In genomic region chr6:83371428-83371827, GRCh38 we compare ENCODE assay signal across 24 cellular contexts. TPM values are rescaled to one million over a fixed set of nuclear protein-coding genes. Genes with fewer than 3 reads are reported as not detected.
DNase-seq lines count a peak whose midpoint lies in the region; TF ChIP-seq lines count a peak whose summit lies in the region.
"Had no signal": no experiment of that assay in that cellular context is flagged by ENCODE, and none has a peak within 500 bp of the region (broad histone marks: within the 10 kb centered on the region; RNA-seq: fewer than 3 reads in every experiment).

No MANE protein-coding gene starts in this region.

- CTCF ChIA-PET in A673 (lab: Charles Lee) = no interaction called here

- TF ChIP-seq CTCF in A673 (conservative IDR thresholded peaks at IDR 0.05; ENCODE audit: low read depth, low read length) = no peak
- no peak for TF ChIP-seq CTCF in type B pancreatic cell (conservative IDR thresholded peaks at IDR 0.05)

- H3K27me3 Mint-ChIP-seq in activated naive CD8-positive, alpha-beta T cell treated with anti-CD3 and anti-CD28 coated beads for 36 hours = no peaks in the 10 kb centered on the region
- no peaks in the 10 kb centered on the region for H3K27me3 Mint-ChIP-seq in type B pancreatic cell
- H3K27me3 Mint-ChIP-seq: activated CD8-positive, alpha-beta T cell treated with anti-CD3 and anti-CD28 coated beads for 36 hours; activated T-cell treated with anti-CD3 and anti-CD28 coated beads, Interleukin-2, amount 50 U/mL, for 24 hours; CD4-positive, CD25-positive, alpha-beta regulatory T cell; memory B cell; natural killer cell treated with Interleukin-12 subunit alpha and Interleukin-12 subunit beta and Interleukin-15 and Interleukin-18, amount 100 ng/mL, for 72 hours had no signal

- no peak overlapping the region for H3K4me3 Mint-ChIP-seq in activated naive CD8-positive, alpha-beta T cell treated with anti-CD3 and anti-CD28 coated beads for 36 hours
- no peak overlapping the region for H3K4me3 Mint-ChIP-seq in type B pancreatic cell
- H3K4me3 Mint-ChIP-seq: activated CD8-positive, alpha-beta T cell treated with anti-CD3 and anti-CD28 coated beads for 36 hours; activated T-cell treated with anti-CD3 and anti-CD28 coated beads, Interleukin-2, amount 50 U/mL, for 24 hours; CD4-positive, CD25-positive, alpha-beta regulatory T cell; memory B cell; natural killer cell treated with Interleukin-12 subunit alpha and Interleukin-12 subunit beta and Interleukin-15 and Interleukin-18, amount 100 ng/mL, for 72 hours had no signal

- peak overlapping the region; percentile 95 for H3K27ac ChIP-seq in A673 (ENCODE audit: low read depth, low read length, poor library complexity, severe bottlenecking)
- H3K27ac ChIP-seq: 22Rv1, dorsolateral prefrontal cortex, esophagus muscularis mucosa, prostate gland, spleen had no signal

- H3K36me3 Mint-ChIP-seq in activated naive CD8-positive, alpha-beta T cell treated with anti-CD3 and anti-CD28 coated beads for 36 hours = no peaks in the 10 kb centered on the region
- H3K36me3 Mint-ChIP-seq in type B pancreatic cell = no peaks in the 10 kb centered on the region
- H3K36me3 Mint-ChIP-seq: CD4-positive, CD25-positive, alpha-beta regulatory T cell; memory B cell; natural killer cell treated with Interleukin-12 subunit alpha and Interleukin-12 subunit beta and Interleukin-15 and Interleukin-18, amount 100 ng/mL, for 72 hours had no signal

- no TSS peak for BruUV-seq in A673 (replicated peaks; lab: Mats Ljungman, UMichigan)

- peaks cover 13% of the 10 kb centered on the region for H3K36me3 ChIP-seq in A673 (ENCODE audit: insufficient read depth, low read length, poor library complexity, severe bottlenecking)
- H3K36me3 ChIP-seq: esophagus muscularis mucosa, prostate gland, spleen had no signal

- no peak overlapping the region for H3K4me3 ChIP-seq in A673 (ENCODE audit: low read depth, low read length, poor library complexity, severe bottlenecking)
- H3K4me3 ChIP-seq: dorsolateral prefrontal cortex, esophagus muscularis mucosa, prostate gland, spleen had no signal

- peaks cover 66% of the 10 kb centered on the region for H3K4me1 ChIP-seq in A673 (ENCODE audit: insufficient read depth, low read length, poor library complexity, severe bottlenecking)
- H3K4me1 ChIP-seq: prostate gland, spleen had no signal

- DNase-seq in A673 (ENCODE audit: low spot score) = no peak
- peak; percentile 28 for DNase-seq in NCI-H226
- DNase-seq in dermis blood vessel endothelial cell = peak; percentile 38
- DNase-seq in iris pigment epithelial cell (ENCODE audit: low read depth) = peak; percentile 82
- DNase-seq in HUDEP-2 (lab: John Stamatoyannopoulos, UW; ENCODE audit: unreplicated experiment in 76 of 76) = no peak
- DNase-seq in NCI-H69 (lab: John Stamatoyannopoulos, UW) = no peak
- DNase-seq in activated naive CD8-positive, alpha-beta T cell treated with anti-CD3 and anti-CD28 coated beads for 36 hours = no peak
- no peak for DNase-seq in type B pancreatic cell (ENCODE audit: extremely low spot score, unreplicated experiment)
- DNase-seq: activated CD8-positive, alpha-beta T cell treated with anti-CD3 and anti-CD28 coated beads for 36 hours; activated naive CD4-positive, alpha-beta T cell treated with anti-CD3 and anti-CD28 coated beads, Interleukin-2, amount 50 U/mL, for 16 hours; activated T-cell treated with anti-CD3 and anti-CD28 coated beads, Interleukin-2, amount 50 U/mL, for 24 hours; CD4-positive, CD25-positive, alpha-beta regulatory T cell; dorsolateral prefrontal cortex; KBM-7; MV-4-11; NCI-H2029; RPMI8226; spleen; stimulated activated CD4-positive, alpha-beta T cell treated with anti-CD3 and anti-CD28 coated beads, Interleukin-4, amount 100 ng/mL, for 4 hours had no signal

- no peaks in the 10 kb centered on the region for H3K4me1 Mint-ChIP-seq in activated naive CD8-positive, alpha-beta T cell treated with anti-CD3 and anti-CD28 coated beads for 36 hours
- no peaks in the 10 kb centered on the region for H3K4me1 Mint-ChIP-seq in type B pancreatic cell (ENCODE audit: unreplicated experiment)
- H3K4me1 Mint-ChIP-seq: CD4-positive, CD25-positive, alpha-beta regulatory T cell; memory B cell had no signal

- intact Hi-C loops in A673 (cut with micrococcal nuclease; ENCODE audit: unreplicated experiment) = loop anchor here (10.0 kb wide), 1 partner anchor 1107 kb away; no protein-coding TSS in a partner anchor

- H3K9me3 ChIP-seq in A673 (ENCODE audit: low read depth, low read length, poor library complexity, severe bottlenecking) = no peaks in the 10 kb centered on the region
- H3K9me3 ChIP-seq: esophagus muscularis mucosa, prostate gland, spleen had no signal

- H3K27me3 ChIP-seq in A673 (replicated peaks; ENCODE audit: insufficient read depth, low read depth, low read length, poor library complexity) = no peaks in the 10 kb centered on the region
- H3K27me3 ChIP-seq: dorsolateral prefrontal cortex, esophagus muscularis mucosa, spleen had no signal

- no peaks in the 10 kb centered on the region for H3K9me3 Mint-ChIP-seq in activated naive CD8-positive, alpha-beta T cell treated with anti-CD3 and anti-CD28 coated beads for 36 hours
- H3K9me3 Mint-ChIP-seq in type B pancreatic cell = no peaks in the 10 kb centered on the region
- H3K9me3 Mint-ChIP-seq: activated CD8-positive, alpha-beta T cell treated with anti-CD3 and anti-CD28 coated beads for 36 hours; activated T-cell treated with anti-CD3 and anti-CD28 coated beads, Interleukin-2, amount 50 U/mL, for 24 hours; memory B cell; natural killer cell treated with Interleukin-12 subunit alpha and Interleukin-12 subunit beta and Interleukin-15 and Interleukin-18, amount 100 ng/mL, for 72 hours had no signal

- H3K27ac Mint-ChIP-seq in activated naive CD8-positive, alpha-beta T cell treated with anti-CD3 and anti-CD28 coated beads for 36 hours = no peak overlapping the region
- no peak overlapping the region for H3K27ac Mint-ChIP-seq in type B pancreatic cell
- H3K27ac Mint-ChIP-seq: activated CD8-positive, alpha-beta T cell treated with anti-CD3 and anti-CD28 coated beads for 36 hours; activated T-cell treated with anti-CD3 and anti-CD28 coated beads, Interleukin-2, amount 50 U/mL, for 24 hours; CD4-positive, CD25-positive, alpha-beta regulatory T cell; memory B cell; natural killer cell treated with Interleukin-12 subunit alpha and Interleukin-12 subunit beta and Interleukin-15 and Interleukin-18, amount 100 ng/mL, for 72 hours had no signal

- POLR2A ChIA-PET in A673 (lab: Charles Lee; ENCODE audit: low non-redundant PET) = no interaction called here

RNA-seq across cellular contexts. Expression of gene ME1, which starts 59.4 kb away (rescaled TPM):
- 78.3 and 78.8 TPM in 2 replicates for total RNA-seq in A673 (2021)
- total RNA-seq in dermis blood vessel endothelial cell = 7.8 and 25.3 TPM in 2 replicates
- total RNA-seq in activated naive CD8-positive, alpha-beta T cell treated with anti-CD3 and anti-CD28 coated beads for 36 hours = not detected
- total RNA-seq in type B pancreatic cell (ENCODE audit: low replicate concordance) = 4.2 and 14.2 TPM in 2 replicates
- total RNA-seq: CD4-positive, CD25-positive, alpha-beta regulatory T cell had no signal

Comparison
In these comparisons a context has a peak if more than half of its experiments do, and no peak if none do; other contexts are left out.
1. DNase-seq: peak in NCI-H226 (single experiment), dermis blood vessel endothelial cell (single experiment) and iris pigment epithelial cell (single experiment); none in A673 (single experiment), HUDEP-2 (0 of 76), NCI-H69 (single experiment), activated naive CD8-positive, alpha-beta T cell treated with anti-CD3 and anti-CD28 coated beads for 36 hours (single experiment) and type B pancreatic cell (single experiment).